In the genomic region with DNA sequence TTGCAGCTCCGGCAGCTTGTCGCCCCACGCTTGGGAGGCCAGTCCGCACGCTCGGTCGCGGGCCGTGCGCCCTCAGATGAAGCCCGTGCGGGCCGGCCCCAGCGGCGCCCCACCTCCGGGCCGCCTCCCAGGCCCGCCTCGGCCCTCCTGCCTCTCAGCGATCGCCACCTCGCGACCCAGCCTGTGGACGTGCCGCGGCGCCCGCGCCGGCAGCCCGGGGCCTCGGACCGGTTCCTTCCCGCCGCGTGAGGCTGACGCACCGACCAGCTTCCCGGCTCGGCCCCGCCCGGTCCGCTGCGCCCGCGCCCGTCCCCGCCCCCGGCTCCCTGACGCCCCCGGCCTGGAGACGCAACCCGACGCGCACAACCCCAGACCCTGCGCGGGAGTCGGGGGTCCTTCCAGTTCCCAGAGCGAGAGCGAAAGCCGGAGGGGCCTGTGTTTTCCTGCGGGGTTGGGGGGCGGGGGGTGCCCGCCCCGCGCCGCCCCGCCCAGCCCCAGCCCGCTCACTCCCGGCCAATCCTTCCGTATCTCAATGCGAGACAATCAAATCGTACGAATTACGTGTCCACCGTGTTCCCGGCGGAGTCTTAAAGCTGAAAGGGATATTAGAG, we compare ENCODE assay signal across 8 cellular contexts. TPM values are rescaled to one million over a fixed set of nuclear protein-coding genes. Genes with fewer than 3 reads are reported as not detected.
DNase-seq lines count a peak whose midpoint lies in the region; ATAC-seq and TF ChIP-seq lines count a peak whose summit lies in the region.

A gene with protein sequence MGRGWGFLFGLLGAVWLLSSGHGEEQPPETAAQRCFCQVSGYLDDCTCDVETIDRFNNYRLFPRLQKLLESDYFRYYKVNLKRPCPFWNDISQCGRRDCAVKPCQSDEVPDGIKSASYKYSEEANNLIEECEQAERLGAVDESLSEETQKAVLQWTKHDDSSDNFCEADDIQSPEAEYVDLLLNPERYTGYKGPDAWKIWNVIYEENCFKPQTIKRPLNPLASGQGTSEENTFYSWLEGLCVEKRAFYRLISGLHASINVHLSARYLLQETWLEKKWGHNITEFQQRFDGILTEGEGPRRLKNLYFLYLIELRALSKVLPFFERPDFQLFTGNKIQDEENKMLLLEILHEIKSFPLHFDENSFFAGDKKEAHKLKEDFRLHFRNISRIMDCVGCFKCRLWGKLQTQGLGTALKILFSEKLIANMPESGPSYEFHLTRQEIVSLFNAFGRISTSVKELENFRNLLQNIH (minus strand): TSS at position 78 of the 611 bp plus-strand sequence. CDS start 77 bp downstream, at position 1.

- H3K79me2 ChIP-seq in Karpas-422 (ENCODE audit: low read length): peaks cover 47% of the 10 kb centered on the region

- H3K4me2 ChIP-seq in Karpas-422 (ENCODE audit: low read depth, low read length, poor library complexity, severe bottlenecking): peak within 1 kb of the TSS; percentile 78

- DNase-seq in EL (peak; percentile 87), Karpas-422 (peak; percentile 87), RPMI8226 (peak; percentile 63), foreskin keratinocyte (peak in 1 of 2 donors; percentile 81), substantia nigra (lab: John Stamatoyannopoulos, UW) (peak in 46 of 49 donors; percentile 16 to 86 (median 59))
- DNase-seq in activated gamma-delta T cell treated with anti-CD3 and anti-CD28 coated beads, Interleukin-2, amount 50 U/mL, for 16 hours (ENCODE audit: low read depth): peak; percentile 43

- peak within 1 kb of the TSS; percentile 94 for H2AFZ ChIP-seq in Karpas-422 (ENCODE audit: low read length)
- H2AFZ ChIP-seq in neuron (ENCODE audit: low read depth, low read length): peak within 1 kb of the TSS; percentile 95

- H3K36me3 ChIP-seq in Karpas-422 (ENCODE audit: insufficient read depth, low read length): no peaks in the 10 kb centered on the region
- H3K36me3 ChIP-seq in neuron (ENCODE audit: insufficient read depth, low read length): no peaks in the 10 kb centered on the region

- ATAC-seq in GM21825 (IDR thresholded peaks at IDR 0.05; ENCODE audit: unreplicated experiment) (peak; percentile 75), foreskin keratinocyte (peak; percentile 91)

- H3K9me3 ChIP-seq in Karpas-422 (ENCODE audit: low read length): no peaks in the 10 kb centered on the region
- H3K9me3 ChIP-seq in neuron (ENCODE audit: low read length): no peaks in the 10 kb centered on the region

- H3K4me3 ChIP-seq in Karpas-422 (ENCODE audit: low read length): peak within 1 kb of the TSS; percentile 93
- peak within 1 kb of the TSS; percentile 94 for H3K4me3 ChIP-seq in neuron (ENCODE audit: low read length)

- H3K27ac ChIP-seq in Karpas-422 (ENCODE audit: low read length) (peak within 1 kb of the TSS; percentile 2), foreskin keratinocyte (peak within 1 kb of the TSS; percentile 98), substantia nigra (ENCODE audit: low read depth, low read length, poor library complexity, severe bottlenecking) (peak within 1 kb of the TSS; percentile 83)

- H3K4me1 ChIP-seq in Karpas-422 (ENCODE audit: low read length) (peaks cover 36% of the 10 kb centered on the region), foreskin keratinocyte (peaks cover 34% of the 10 kb centered on the region), neuron (ENCODE audit: insufficient read depth, low read length) (peaks cover 11% of the 10 kb centered on the region)

- peaks cover 18% of the 10 kb centered on the region for H4K20me1 ChIP-seq in Karpas-422 (ENCODE audit: insufficient read depth, low read depth, low read length)

- no peaks in the 10 kb centered on the region for H3K9me2 ChIP-seq in Karpas-422 (replicated peaks; ENCODE audit: insufficient read depth, low read length)

- H3K9ac ChIP-seq in Karpas-422 (ENCODE audit: low read length): peak within 1 kb of the TSS; percentile 83

- H3K27me3 ChIP-seq in Karpas-422 (ENCODE audit: low read length): no peaks in the 10 kb centered on the region
- no peaks in the 10 kb centered on the region for H3K27me3 ChIP-seq in foreskin keratinocyte
- H3K27me3 ChIP-seq in neuron (ENCODE audit: insufficient read depth, low read length): no peaks in the 10 kb centered on the region

- TF ChIP-seq CTCF in foreskin keratinocyte (conservative IDR thresholded peaks at IDR 0.05): peak; percentile 42

RNA-seq across cellular contexts. Expression of the gene that starts here (rescaled TPM):
- 97.3 and 105 TPM in 2 replicates for total RNA-seq in Karpas-422 (2014; rRNA removed; shearing (Covaris generic); ENCODE audit: low replicate concordance)
- total RNA-seq in foreskin keratinocyte: 95.0 and 95.3 TPM in 2 replicates
- polyA plus RNA-seq in foreskin keratinocyte: 46.0 and 50.6 TPM in 2 replicates

Comparison
In these comparisons a context has a peak if more than half of its experiments do, and no peak if none do; other contexts are left out.
1. H3K27ac ChIP-seq: peak in every context shown above with its lines; median percentile 98 in foreskin keratinocyte; 83 in substantia nigra; 2 in Karpas-422.